Comparison of ENCODE assay signal across 8 cellular contexts in the genomic region with DNA sequence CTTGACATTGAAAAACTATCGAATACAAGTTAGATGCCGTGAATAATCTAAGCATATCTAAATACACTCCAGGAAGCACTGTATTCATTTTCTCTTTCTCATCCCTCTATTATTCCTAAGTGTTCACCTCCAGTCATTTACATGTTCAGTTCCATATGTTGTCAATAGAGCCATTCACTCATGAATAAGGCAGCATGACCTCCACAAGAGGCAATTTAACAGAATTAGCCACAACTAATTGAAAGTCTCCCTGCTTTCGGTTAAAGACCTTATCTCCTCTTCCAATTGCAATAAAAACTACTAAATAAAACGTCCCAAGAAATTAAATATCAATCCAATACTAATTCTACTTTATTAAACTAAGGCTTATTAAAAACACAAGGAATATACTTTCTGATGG. TPM values are rescaled to one million over a fixed set of nuclear protein-coding genes. Genes with fewer than 3 reads are reported as not detected.
DNase-seq lines count a peak whose midpoint lies in the region; ATAC-seq and TF ChIP-seq lines count a peak whose summit lies in the region.

No MANE protein-coding gene starts in this region.

- H3K27me3 ChIP-seq in PC-9 (ENCODE audit: insufficient read depth, low read depth): no peaks in the 10 kb centered on the region

- H3K36me3 ChIP-seq in PC-9 (ENCODE audit: low read depth): peaks cover 7% of the 10 kb centered on the region; the same call in 1 of the 2 replicates

- CTCF ChIA-PET in PC-9 (lab: Charles Lee): no interaction called here

- no peak overlapping the region for H3K4me3 Mint-ChIP-seq in T-helper 17 cell

- peaks cover 39% of the 10 kb centered on the region for H3K4me1 ChIP-seq in PC-9 (replicated peaks; ENCODE audit: insufficient read depth)

- H3K27ac Mint-ChIP-seq in T-helper 17 cell: no peak overlapping the region

- H3K27ac ChIP-seq in PC-9: no peak overlapping the region

- no peaks in the 10 kb centered on the region for H3K9me3 ChIP-seq in PC-9 (ENCODE audit: insufficient read depth, low read depth)
- no peaks in the 10 kb centered on the region for H3K9me3 ChIP-seq in T-helper 17 cell (ENCODE audit: control insufficient read depth, low read length, poor library complexity, severe bottlenecking)

- POLR2A ChIA-PET in PC-9 (lab: Charles Lee; ENCODE audit: unreplicated experiment): no interaction called here

- H3K4me2 ChIP-seq in PC-9: peak overlapping the region; percentile 76

- peaks cover 33% of the 10 kb centered on the region for H3K27me3 Mint-ChIP-seq in T-helper 17 cell

- H3K4me1 Mint-ChIP-seq in T-helper 17 cell: no peaks in the 10 kb centered on the region

- H4K20me1 ChIP-seq in PC-9 (ENCODE audit: insufficient read depth): no peaks in the 10 kb centered on the region; the same call in 1 of the 2 replicates

- TF ChIP-seq CTCF in GM12875 (IDR thresholded peaks at IDR 0.05; ENCODE audit: borderline replicate concordance, insufficient read depth, low read depth, low read length) (no peak), PC-9 (conservative IDR thresholded peaks at IDR 0.05) (no peak), foreskin fibroblast (IDR thresholded peaks at IDR 0.05; ENCODE audit: low read depth, low read length) (no peak), retinal pigment epithelial cell (conservative IDR thresholded peaks at IDR 0.05; ENCODE audit: low read depth, low read length) (no peak)

- H3F3A ChIP-seq in PC-9 (ENCODE audit: insufficient read depth, low read depth): peaks cover 8% of the 10 kb centered on the region

- H2AFZ ChIP-seq in PC-9: peak overlapping the region; percentile 68; the same call in 1 of the 2 replicates

- H3K9me2 ChIP-seq in PC-9 (ENCODE audit: insufficient read depth): no peaks in the 10 kb centered on the region

- no TSS peak for BruUV-seq in PC-9 (replicated peaks; lab: Mats Ljungman, UMichigan)

- ATAC-seq in T-helper 17 cell (no peak), GM18870 (IDR thresholded peaks at IDR 0.05; ENCODE audit: unreplicated experiment) (no peak)

- H3K79me2 ChIP-seq in PC-9 (ENCODE audit: low read depth): peaks cover 58% of the 10 kb centered on the region

- H3K4me3 ChIP-seq in GM12875 (ENCODE audit: low read depth, low read length): peak overlapping the region; percentile 10
- peak overlapping the region; percentile 77 for H3K4me3 ChIP-seq in PC-9
- H3K4me3 ChIP-seq in foreskin fibroblast (ENCODE audit: low read depth in 1 of 2, low read length in 2 of 2): peak overlapping the region; percentile 69 to 94
- H3K4me3 ChIP-seq in retinal pigment epithelial cell (ENCODE audit: low read length): peak overlapping the region; percentile 84

- H3K36me3 Mint-ChIP-seq in T-helper 17 cell (ENCODE audit: low read depth): no peaks in the 10 kb centered on the region

- intact Hi-C loops in PC-9 (cut with micrococcal nuclease; ENCODE audit: unreplicated experiment): no loop called here

- DNase-seq in PC-9 (no peak), foreskin fibroblast (peak in 1 of 2 donors; percentile 43), retinal pigment epithelial cell (ENCODE audit: low read depth) (no peak), T-helper 17 cell (no peak), amygdala (lab: John Stamatoyannopoulos, UW) (no peak)
- no peak for DNase-seq in stimulated activated CD4-positive, alpha-beta T cell treated with anti-CD3 and anti-CD28 coated beads, Interleukin-1b, Interleukin-23, amount 100 ng/mL, for 48 hours

RNA-seq across cellular contexts. Expression of a gene that starts 1.8 kb away (rescaled TPM):
- total RNA-seq in PC-9 (2021) (8.8 and 10.6 TPM in 2 replicates), T-helper 17 cell (not detected)

Comparison
In these comparisons a context has a peak if more than half of its experiments do, and no peak if none do; other contexts are left out.
1. H3K4me3 ChIP-seq: peak in every context shown above with its lines; median percentile 84 in retinal pigment epithelial cell; 82 in foreskin fibroblast; 77 in PC-9; 10 in GM12875.